8 cellular contexts compared by ENCODE assay signal in the genomic region with DNA sequence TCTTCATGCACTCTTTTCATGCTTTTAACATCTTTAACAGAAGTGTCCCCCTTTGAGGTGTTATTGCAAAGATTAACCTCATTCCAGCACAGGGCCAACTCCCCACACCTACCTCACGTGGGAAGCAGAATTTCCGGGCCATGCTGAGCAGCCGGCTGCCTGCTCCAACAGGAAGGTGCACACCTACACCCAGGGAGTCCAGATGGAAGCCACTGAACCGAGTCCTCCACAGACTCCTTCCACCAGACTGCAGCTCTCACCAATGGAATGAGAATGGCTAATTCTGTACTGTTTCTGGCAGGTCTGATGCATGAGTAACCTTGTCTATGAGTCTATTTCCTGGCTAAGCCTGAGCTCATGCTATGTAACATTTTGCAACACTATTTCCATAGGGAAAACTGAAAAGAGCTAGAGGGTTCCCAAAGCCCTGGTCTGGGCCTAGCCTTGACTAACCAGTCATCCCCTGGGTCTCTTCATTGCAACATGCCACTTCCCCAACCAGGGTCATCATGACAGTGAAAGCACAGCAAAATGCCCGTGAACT. TPM values are rescaled to one million over a fixed set of nuclear protein-coding genes. Genes with fewer than 3 reads are reported as not detected.
DNase-seq lines count a peak whose midpoint lies in the region; ATAC-seq and TF ChIP-seq lines count a peak whose summit lies in the region.

No MANE protein-coding gene starts in this region.

- no peak overlapping the region for H3K4me3 Mint-ChIP-seq in activated T-helper 17 cell treated with anti-CD3 and anti-CD28 coated beads, Interleukin-2, amount 50 U/mL, for 72 hours

- no peak overlapping the region for H2AFZ ChIP-seq in HCT116 (ENCODE audit: low read depth, low read length, poor library complexity, severe bottlenecking)

- H4K20me1 ChIP-seq in HCT116 (ENCODE audit: insufficient read depth): 0 out of 2 replicates have a peak, but pooled peaks cover 9% of the 10 kb centered on the region

- H3K9me3 ChIP-seq in HCT116 (ENCODE audit: control insufficient read depth in 1 of 2, insufficient read depth in 1 of 2, low read depth in 1 of 2, low read length in 2 of 2) (no peaks in the 10 kb centered on the region), left ventricle myocardium inferior (replicated peaks) (no peaks in the 10 kb centered on the region), stomach smooth muscle (ENCODE audit: control insufficient read depth in 2 of 2, low read length in 2 of 2) (no peaks in the 10 kb centered on the region), WERI-Rb-1 (ENCODE audit: severe bottlenecking) (no peaks in the 10 kb centered on the region)

- BruUV-seq in HCT116 (replicated peaks; lab: Mats Ljungman, UMichigan): no TSS peak

- H3K36me3 ChIP-seq in HCT116 (ENCODE audit: control insufficient read depth in 1 of 2, insufficient read depth in 2 of 2, low read length in 2 of 2) (peaks cover 7 to 26% of the 10 kb centered on the region in 2 experiments; a peak in 3 of 4 replicates), left ventricle myocardium inferior (peaks cover 70% of the 10 kb centered on the region), stomach smooth muscle (ENCODE audit: control insufficient read depth in 2 of 2, insufficient read depth in 2 of 2, low read length in 2 of 2) (peaks cover 44 to 48% of the 10 kb centered on the region in 2 donors), WERI-Rb-1 (peaks cover 70% of the 10 kb centered on the region)

- H3K9me3 Mint-ChIP-seq in activated T-helper 17 cell treated with anti-CD3 and anti-CD28 coated beads, Interleukin-2, amount 50 U/mL, for 72 hours: no peaks in the 10 kb centered on the region

- H3K4me1 ChIP-seq in HCT116 (ENCODE audit: control insufficient read depth in 1 of 2, insufficient read depth in 2 of 2, low read length in 2 of 2): 0 out of 4 replicates have a peak, but pooled peaks cover 0 to 2% of the 10 kb centered on the region in 2 experiments
- H3K4me1 ChIP-seq in left ventricle myocardium inferior: peaks cover 19% of the 10 kb centered on the region
- peaks cover 20% of the 10 kb centered on the region for H3K4me1 ChIP-seq in stomach smooth muscle (ENCODE audit: control insufficient read depth, insufficient read depth, low read length)

- CTCF ChIA-PET in HCT116 (lab: Charles Lee): no interaction called here

- H3K9ac ChIP-seq in HCT116 (ENCODE audit: low read length) (no peak overlapping the region), stomach smooth muscle (ENCODE audit: low read length in 2 of 2) (no peak overlapping the region)

- H3K27ac ChIP-seq in HCT116 (ENCODE audit: low read depth, low read length) (peak overlapping the region; percentile 24; the same call in 1 of the 2 replicates), left ventricle myocardium inferior (replicated peaks) (peak overlapping the region; percentile 34), stomach smooth muscle (ENCODE audit: low read length) (peak overlapping the region; percentile 69), WERI-Rb-1 (no peak overlapping the region)

- H3K27me3 Mint-ChIP-seq in activated T-helper 17 cell treated with anti-CD3 and anti-CD28 coated beads, Interleukin-2, amount 50 U/mL, for 72 hours: no peaks in the 10 kb centered on the region

- RAD21 ChIA-PET in HCT116 (lab: Charles Lee; ENCODE audit: low non-redundant PET in 1 of 2, low total read pairs in 2 of 2, uncharacterized antibody in 2 of 2, unreplicated experiment in 2 of 2): no interaction called here

- no peaks in the 10 kb centered on the region for H3K79me2 ChIP-seq in HCT116 (ENCODE audit: insufficient read depth, low read length)

- POLR2A ChIA-PET in HCT116 (lab: Charles Lee): no interaction called here

- H3K4me3 ChIP-seq in HCT116 (replicated peaks in 1 of 2; ENCODE audit: low read depth in 1 of 2, low read length in 2 of 2) (no peak overlapping the region), WI38 (ENCODE audit: low read depth, low read length) (peak overlapping the region; percentile 28), left ventricle myocardium inferior (no peak overlapping the region), stomach smooth muscle (ENCODE audit: low read length in 2 of 2) (no peak overlapping the region), WERI-Rb-1 (ENCODE audit: low read depth, low read length) (no peak overlapping the region)

- peaks cover 65% of the 10 kb centered on the region for H3K36me3 Mint-ChIP-seq in activated T-helper 17 cell treated with anti-CD3 and anti-CD28 coated beads, Interleukin-2, amount 50 U/mL, for 72 hours (ENCODE audit: low read depth)

- H3K27me3 ChIP-seq in HCT116 (ENCODE audit: insufficient read depth, low read length) (no peaks in the 10 kb centered on the region), left ventricle myocardium inferior (ENCODE audit: low read depth) (peaks cover 2% of the 10 kb centered on the region), stomach smooth muscle (ENCODE audit: control insufficient read depth in 1 of 2, insufficient read depth in 2 of 2, low read length in 2 of 2) (no peaks in the 10 kb centered on the region), WERI-Rb-1 (ENCODE audit: insufficient read depth, low read depth, severe bottlenecking) (no peaks in the 10 kb centered on the region)

- no peak overlapping the region for H3K27ac Mint-ChIP-seq in activated T-helper 17 cell treated with anti-CD3 and anti-CD28 coated beads, Interleukin-2, amount 50 U/mL, for 72 hours

- TF ChIP-seq RAD21 in HCT116 (IDR thresholded peaks at IDR 0.05; ENCODE audit: low read depth): no peak

- H3K4me1 Mint-ChIP-seq in activated T-helper 17 cell treated with anti-CD3 and anti-CD28 coated beads, Interleukin-2, amount 50 U/mL, for 72 hours: no peaks in the 10 kb centered on the region

- DNase-seq in HCT116 (ENCODE audit: low read depth, low spot score) (no peak), left ventricle myocardium inferior (no peak), NCI-H1930 (lab: John Stamatoyannopoulos, UW) (no peak), WERI-Rb-1 (no peak), NCI-H1092 (lab: John Stamatoyannopoulos, UW) (no peak)

- no peak for TF ChIP-seq POLR2A in HCT116 (IDR thresholded peaks at IDR 0.05; ENCODE audit: borderline replicate concordance, extremely low read depth, insufficient read depth, insufficient read length)

- no peak for ATAC-seq in HCT116
- no peak for ATAC-seq in activated T-helper 17 cell treated with anti-CD3 and anti-CD28 coated beads, Interleukin-2, amount 50 U/mL, for 72 hours (replicated peaks)

- intact Hi-C loops in HCT116 (cut with micrococcal nuclease): no loop called here
- intact Hi-C loops in left ventricle myocardium inferior (cut with micrococcal nuclease): no loop called here

- TF ChIP-seq CTCF in HCT116 (IDR thresholded peaks at IDR 0.05 in 2 of 3, conservative IDR thresholded peaks at IDR 0.05 in 1 of 3; ENCODE audit: borderline replicate concordance in 1 of 3, insufficient read depth in 1 of 3, low read depth in 2 of 3, low read length in 2 of 3) (no peak), WI38 (IDR thresholded peaks at IDR 0.05; ENCODE audit: low read depth, low read length) (no peak), left ventricle myocardium inferior (IDR thresholded peaks at IDR 0.05; ENCODE audit: borderline replicate concordance) (no peak), WERI-Rb-1 (IDR thresholded peaks at IDR 0.05; ENCODE audit: low read depth, low read length) (no peak)

- H3K9me2 ChIP-seq in HCT116 (ENCODE audit: insufficient read depth): no peaks in the 10 kb centered on the region

- H3K4me2 ChIP-seq in HCT116 (ENCODE audit: low read length): no peak overlapping the region

TF ChIP-seq in HCT116, 20 proteins besides CTCF, POLR2A, EP300 and RAD21:
- TF ChIP-seq CEBPB (IDR thresholded peaks at IDR 0.05; ENCODE audit: low read depth) (peak; percentile 58), FOSL1 (IDR thresholded peaks at IDR 0.05; ENCODE audit: low read depth) (peak; percentile 27; the same call in 1 of the 2 replicates), SP1 (IDR thresholded peaks at IDR 0.05; ENCODE audit: low read depth) (no peak; the same call in 1 of the 2 replicates), SRF (IDR thresholded peaks at IDR 0.05; ENCODE audit: low read depth) (no peak)
- TF ChIP-seq, protein P1, sequence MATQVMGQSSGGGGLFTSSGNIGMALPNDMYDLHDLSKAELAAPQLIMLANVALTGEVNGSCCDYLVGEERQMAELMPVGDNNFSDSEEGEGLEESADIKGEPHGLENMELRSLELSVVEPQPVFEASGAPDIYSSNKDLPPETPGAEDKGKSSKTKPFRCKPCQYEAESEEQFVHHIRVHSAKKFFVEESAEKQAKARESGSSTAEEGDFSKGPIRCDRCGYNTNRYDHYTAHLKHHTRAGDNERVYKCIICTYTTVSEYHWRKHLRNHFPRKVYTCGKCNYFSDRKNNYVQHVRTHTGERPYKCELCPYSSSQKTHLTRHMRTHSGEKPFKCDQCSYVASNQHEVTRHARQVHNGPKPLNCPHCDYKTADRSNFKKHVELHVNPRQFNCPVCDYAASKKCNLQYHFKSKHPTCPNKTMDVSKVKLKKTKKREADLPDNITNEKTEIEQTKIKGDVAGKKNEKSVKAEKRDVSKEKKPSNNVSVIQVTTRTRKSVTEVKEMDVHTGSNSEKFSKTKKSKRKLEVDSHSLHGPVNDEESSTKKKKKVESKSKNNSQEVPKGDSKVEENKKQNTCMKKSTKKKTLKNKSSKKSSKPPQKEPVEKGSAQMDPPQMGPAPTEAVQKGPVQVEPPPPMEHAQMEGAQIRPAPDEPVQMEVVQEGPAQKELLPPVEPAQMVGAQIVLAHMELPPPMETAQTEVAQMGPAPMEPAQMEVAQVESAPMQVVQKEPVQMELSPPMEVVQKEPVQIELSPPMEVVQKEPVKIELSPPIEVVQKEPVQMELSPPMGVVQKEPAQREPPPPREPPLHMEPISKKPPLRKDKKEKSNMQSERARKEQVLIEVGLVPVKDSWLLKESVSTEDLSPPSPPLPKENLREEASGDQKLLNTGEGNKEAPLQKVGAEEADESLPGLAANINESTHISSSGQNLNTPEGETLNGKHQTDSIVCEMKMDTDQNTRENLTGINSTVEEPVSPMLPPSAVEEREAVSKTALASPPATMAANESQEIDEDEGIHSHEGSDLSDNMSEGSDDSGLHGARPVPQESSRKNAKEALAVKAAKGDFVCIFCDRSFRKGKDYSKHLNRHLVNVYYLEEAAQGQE (IDR thresholded peaks at IDR 0.05; ENCODE audit: low read depth): no peak
TF ChIP-seq in HCT116: peak in this region for 2.

RNA-seq across cellular contexts. Expression of a gene that starts 11.0 kb away (rescaled TPM):
- total RNA-seq in HCT116 (2021; ENCODE audit: unreplicated experiment) (17.3 TPM), left ventricle myocardium inferior (0.44 TPM)
- 20.5 and 25.0 TPM in 2 replicates for polyA plus RNA-seq in HCT116 (2012)
- total RNA-seq in activated T-helper 17 cell treated with anti-CD3 and anti-CD28 coated beads, Interleukin-2, amount 50 U/mL, for 72 hours: not detected

RNA-seq across cellular contexts. Expression of a gene that starts 31.3 kb away (rescaled TPM):
- total RNA-seq in HCT116 (2021; ENCODE audit: unreplicated experiment) (0.61 TPM), left ventricle myocardium inferior (17.3 TPM)
- polyA plus RNA-seq in HCT116 (2012): 0.53 and 0.55 TPM in 2 replicates
- total RNA-seq in activated T-helper 17 cell treated with anti-CD3 and anti-CD28 coated beads, Interleukin-2, amount 50 U/mL, for 72 hours: not detected

RNA-seq across cellular contexts. Expression of a gene that starts 33.7 kb away (rescaled TPM):
- total RNA-seq in HCT116 (2021; ENCODE audit: unreplicated experiment) (53.4 TPM), left ventricle myocardium inferior (26.5 TPM)
- 28.7 and 32.4 TPM in 2 replicates for polyA plus RNA-seq in HCT116 (2012)
- 10 to 100 TPM; 33.6 to 53.6 TPM for total RNA-seq in activated T-helper 17 cell treated with anti-CD3 and anti-CD28 coated beads, Interleukin-2, amount 50 U/mL, for 72 hours

Comparison
In these comparisons a context has a peak if more than half of its experiments do, and no peak if none do; other contexts are left out.
1. RNA of a gene that starts 11.0 kb away (total RNA-seq): 17.3 TPM in HCT116 (single experiment); 0.44 TPM in left ventricle myocardium inferior (single experiment) and not detected in activated T-helper 17 cell treated with anti-CD3 and anti-CD28 coated beads, Interleukin-2, amount 50 U/mL, for 72 hours; every median in the first group is over 10 times any median in the second.
2. RNA of a gene that starts 31.3 kb away (total RNA-seq): 17.3 TPM in left ventricle myocardium inferior (single experiment); 0.61 TPM in HCT116 (single experiment) and not detected in activated T-helper 17 cell treated with anti-CD3 and anti-CD28 coated beads, Interleukin-2, amount 50 U/mL, for 72 hours; every median in the first group is over 10 times any median in the second.